1 cellular context compared by ENCODE assay signal in genomic region chr6:31877651-31878161, GRCh38.
TF ChIP-seq lines count a peak whose summit lies in the region.

No MANE protein-coding gene starts in this region.

TF ChIP-seq in HEK293, 187 proteins besides CTCF, POLR2A, EP300 and RAD21:
- TF ChIP-seq SP2 (tag by site-specific recombination; IDR thresholded peaks at IDR 0.05) (peak; percentile 45), ZNF555 (tag by site-specific recombination; conservative IDR thresholded peaks at IDR 0.05) (no peak), OVOL3 (tag by site-specific recombination; IDR thresholded peaks at IDR 0.05) (no peak), ZNF2 (tag by site-specific recombination; IDR thresholded peaks at IDR 0.05) (no peak), ATF2 (tag by site-specific recombination; IDR thresholded peaks at IDR 0.05; ENCODE audit: low read depth) (no peak), KLF7 (tag by site-specific recombination; IDR thresholded peaks at IDR 0.05; ENCODE audit: borderline replicate concordance) (no peak), ZNF311 (tag by site-specific recombination; IDR thresholded peaks at IDR 0.05; ENCODE audit: borderline replicate concordance) (no peak), KLF17 (tag by site-specific recombination; IDR thresholded peaks at IDR 0.05) (0 out of 2 replicates have a peak, but pooled peaks have one; percentile 65), ZBTB17 (tag by site-specific recombination; IDR thresholded peaks at IDR 0.05) (peak; percentile 40; the same call in 1 of the 2 replicates), ZFP3 (tag by site-specific recombination; IDR thresholded peaks at IDR 0.05; ENCODE audit: low read depth) (no peak)
